ENCODE assay signal across 1 cellular context in genomic region chr14:22871962-22872832, GRCh38.
A peak's percentile ranks its signal among the peaks of the same experiment; 100 is the strongest.
TF ChIP-seq lines count a peak whose summit lies in the region.

No MANE protein-coding gene starts in this region.

TF ChIP-seq in HepG2, 621 proteins besides CTCF, POLR2A, EP300 and RAD21 (continued from another document and continues in another):
- TF ChIP-seq HNF1B (CRISPR knock-in tag; IDR thresholded peaks at IDR 0.05) (peak; percentile 68), ONECUT2 (CRISPR knock-in tag; IDR thresholded peaks at IDR 0.05) (no peak), ZNF710 (CRISPR knock-in tag; IDR thresholded peaks at IDR 0.05; ENCODE audit: borderline replicate concordance) (peak; percentile 39; the same call in 1 of the 2 replicates), ZNF12 (CRISPR knock-in tag; IDR thresholded peaks at IDR 0.05) (0 out of 2 replicates have a peak, but pooled peaks have one; percentile 39), DZIP1 (CRISPR knock-in tag; IDR thresholded peaks at IDR 0.05) (no peak; the same call in 1 of the 2 replicates), CBX5 (CRISPR knock-in tag; IDR thresholded peaks at IDR 0.05; ENCODE audit: borderline replicate concordance) (peak; percentile 10; the same call in 1 of the 2 replicates), ZNF468 (CRISPR knock-in tag; IDR thresholded peaks at IDR 0.05) (no peak), ZGPAT (CRISPR knock-in tag; IDR thresholded peaks at IDR 0.05) (peak; percentile 31), FOXJ3 (CRISPR knock-in tag; IDR thresholded peaks at IDR 0.05; ENCODE audit: borderline replicate concordance) (no peak), NCOA5 (CRISPR knock-in tag; IDR thresholded peaks at IDR 0.05) (no peak), KDM5B (CRISPR knock-in tag; IDR thresholded peaks at IDR 0.05; ENCODE audit: borderline replicate concordance) (peak; percentile 85; the same call in 1 of the 2 replicates), KDM3A (CRISPR knock-in tag; IDR thresholded peaks at IDR 0.05; ENCODE audit: low read depth) (peak; percentile 69), ZNF615 (CRISPR knock-in tag; IDR thresholded peaks at IDR 0.05; ENCODE audit: borderline replicate concordance) (peak; percentile 39; the same call in 1 of the 2 replicates), PRPF4 (IDR thresholded peaks at IDR 0.05; ENCODE audit: low read depth, low read length, poor library complexity, severe bottlenecking) (no peak), XBP1 (CRISPR knock-in tag; IDR thresholded peaks at IDR 0.05) (0 out of 2 replicates have a peak, but pooled peaks have one; percentile 37), ZNF501 (CRISPR knock-in tag; IDR thresholded peaks at IDR 0.05) (peak; percentile 13; the same call in 1 of the 2 replicates), CREB3 (CRISPR knock-in tag; IDR thresholded peaks at IDR 0.05) (no peak), SNAI1 (CRISPR knock-in tag; IDR thresholded peaks at IDR 0.05; ENCODE audit: borderline replicate concordance) (peak; percentile 97; the same call in 1 of the 2 replicates), ZNF333 (CRISPR knock-in tag; IDR thresholded peaks at IDR 0.05; ENCODE audit: borderline replicate concordance) (peak; percentile 85), TERF1 (CRISPR knock-in tag; IDR thresholded peaks at IDR 0.05) (no peak), ZNF101 (CRISPR knock-in tag; IDR thresholded peaks at IDR 0.05; ENCODE audit: borderline replicate concordance, low read depth) (0 out of 2 replicates have a peak, but pooled peaks have one; percentile 34), TAF1 (CRISPR knock-in tag; IDR thresholded peaks at IDR 0.05) (0 out of 2 replicates have a peak, but pooled peaks have one; percentile 9), ARID3A (IDR thresholded peaks at IDR 0.05; ENCODE audit: low read depth, low read length) (peak; percentile 76; the same call in 1 of the 2 replicates), ZBTB8A (CRISPR knock-in tag; IDR thresholded peaks at IDR 0.05; ENCODE audit: borderline replicate concordance, low read depth) (peak; percentile 72; the same call in 1 of the 2 replicates), TRIM24 (CRISPR knock-in tag; IDR thresholded peaks at IDR 0.05) (no peak), ZSCAN22 (CRISPR knock-in tag; IDR thresholded peaks at IDR 0.05) (0 out of 2 replicates have a peak, but pooled peaks have one; percentile 13), BHLHE40 (IDR thresholded peaks at IDR 0.05; ENCODE audit: low read length) (no peak), MAZ (IDR thresholded peaks at IDR 0.05; ENCODE audit: borderline replicate concordance, low read depth, low read length) (no peak), MAZ (CRISPR knock-in tag; IDR thresholded peaks at IDR 0.05; ENCODE audit: low read depth) (peak; percentile 44; the same call in 1 of the 2 replicates), SP140L (CRISPR knock-in tag; IDR thresholded peaks at IDR 0.05; ENCODE audit: borderline replicate concordance) (no peak), SIN3A (IDR thresholded peaks at IDR 0.05; ENCODE audit: borderline replicate concordance, low read depth, low read length) (0 out of 2 replicates have a peak, but pooled peaks have one; percentile 9), DMTF1 (CRISPR knock-in tag; IDR thresholded peaks at IDR 0.05) (0 out of 2 replicates have a peak, but pooled peaks have one; percentile 4), SKI (IDR thresholded peaks at IDR 0.05; ENCODE audit: partially characterized antibody) (no peak)
